18 cellular contexts compared by ENCODE assay signal in the genomic region with DNA sequence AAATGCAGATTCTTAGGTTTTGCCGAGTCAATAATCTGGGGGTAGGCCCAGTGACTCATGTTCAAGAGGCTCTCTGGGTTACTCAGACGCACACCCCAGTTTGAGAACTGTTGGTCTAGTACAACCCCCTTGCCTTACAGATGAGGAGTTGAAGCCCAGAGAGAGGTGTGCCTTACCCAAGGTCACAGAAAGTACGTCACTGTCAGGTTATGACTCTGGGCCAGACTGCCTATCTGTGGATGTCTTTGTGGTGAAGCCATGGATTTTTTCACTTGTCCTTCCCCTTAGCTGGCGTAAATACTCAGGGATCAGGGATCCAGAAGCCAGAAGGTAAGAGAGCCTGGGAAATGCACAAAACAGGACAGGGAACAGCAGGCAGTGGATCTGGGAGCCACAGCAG. TPM values are rescaled to one million over a fixed set of nuclear protein-coding genes. Genes with fewer than 3 reads are reported as not detected.
DNase-seq lines count a peak whose midpoint lies in the region; ATAC-seq and TF ChIP-seq lines count a peak whose summit lies in the region.
"Had no signal": no experiment of that assay in that cellular context is flagged by ENCODE, and none has a peak within 500 bp of the region (broad histone marks: within the 10 kb centered on the region; RNA-seq: fewer than 3 reads in every experiment).

No MANE protein-coding gene starts in this region.

- peaks cover 0 to 15% (median 4%) of the 10 kb centered on the region in 12 donors for H3K4me1 ChIP-seq in heart left ventricle
- H3K4me1 ChIP-seq in left ventricle myocardium inferior = peaks cover 8% of the 10 kb centered on the region
- peaks cover 55% of the 10 kb centered on the region for H3K4me1 ChIP-seq in OCI-LY3 (ENCODE audit: low read length)

- peaks cover 12% of the 10 kb centered on the region for H3K4me1 Mint-ChIP-seq in stimulated activated effector memory CD8-positive, alpha-beta T cell treated with anti-CD3 and anti-CD28 coated beads, Interleukin-12 subunit alpha, Interleukin-12 subunit beta, amount 100 ng/mL, for 72 hours
- peaks cover 8% of the 10 kb centered on the region for H3K4me1 Mint-ChIP-seq in activated CD4-positive, alpha-beta memory T cell treated with anti-CD3 and anti-CD28 coated beads for 36 hours (ENCODE audit: low read depth)
- peaks cover 15% of the 10 kb centered on the region for H3K4me1 Mint-ChIP-seq in mesothelial cell of epicardium

- H3K27ac Mint-ChIP-seq in stimulated activated effector memory CD8-positive, alpha-beta T cell treated with anti-CD3 and anti-CD28 coated beads, Interleukin-12 subunit alpha, Interleukin-12 subunit beta, amount 100 ng/mL, for 72 hours = no peak overlapping the region
- no peak overlapping the region for H3K27ac Mint-ChIP-seq in activated CD4-positive, alpha-beta memory T cell treated with anti-CD3 and anti-CD28 coated beads for 36 hours
- H3K27ac Mint-ChIP-seq in mesothelial cell of epicardium = no peak overlapping the region

- H3K9ac ChIP-seq in OCI-LY3 (ENCODE audit: low read length) = peak overlapping the region; percentile 1; the same call in 1 of the 2 replicates

- POLR2A ChIA-PET in activated CD4-positive, alpha-beta memory T cell treated with anti-CD3 and anti-CD28 coated beads for 36 hours (lab: Charles Lee) = no interaction called here

- H3K36me3 ChIP-seq in heart left ventricle (no peaks in the 10 kb centered on the region), left ventricle myocardium inferior (no peaks in the 10 kb centered on the region), OCI-LY3 (replicated peaks; ENCODE audit: low read depth, low read length) (peaks cover 47% of the 10 kb centered on the region)

- peak; percentile 46 to 79 (median 72) for ATAC-seq in heart left ventricle
- peak; percentile 65 for ATAC-seq in stimulated activated effector memory CD8-positive, alpha-beta T cell treated with anti-CD3 and anti-CD28 coated beads, Interleukin-12 subunit alpha, Interleukin-12 subunit beta, amount 100 ng/mL, for 72 hours
- ATAC-seq: HCT116 had no signal

- H3K9me3 Mint-ChIP-seq in stimulated activated effector memory CD8-positive, alpha-beta T cell treated with anti-CD3 and anti-CD28 coated beads, Interleukin-12 subunit alpha, Interleukin-12 subunit beta, amount 100 ng/mL, for 72 hours = no peaks in the 10 kb centered on the region
- H3K9me3 Mint-ChIP-seq in activated CD4-positive, alpha-beta memory T cell treated with anti-CD3 and anti-CD28 coated beads for 36 hours = no peaks in the 10 kb centered on the region
- H3K9me3 Mint-ChIP-seq in mesothelial cell of epicardium = no peaks in the 10 kb centered on the region

- H3K9me3 ChIP-seq in heart left ventricle (no peaks in the 10 kb centered on the region), left ventricle myocardium inferior (replicated peaks) (no peaks in the 10 kb centered on the region), OCI-LY3 (ENCODE audit: insufficient read depth, low read length) (no peaks in the 10 kb centered on the region)

- H3K36me3 Mint-ChIP-seq in stimulated activated effector memory CD8-positive, alpha-beta T cell treated with anti-CD3 and anti-CD28 coated beads, Interleukin-12 subunit alpha, Interleukin-12 subunit beta, amount 100 ng/mL, for 72 hours = no peaks in the 10 kb centered on the region
- no peaks in the 10 kb centered on the region for H3K36me3 Mint-ChIP-seq in activated CD4-positive, alpha-beta memory T cell treated with anti-CD3 and anti-CD28 coated beads for 36 hours
- no peaks in the 10 kb centered on the region for H3K36me3 Mint-ChIP-seq in mesothelial cell of epicardium

- H3K79me2 ChIP-seq in OCI-LY3 (ENCODE audit: low read length) = peaks cover 58% of the 10 kb centered on the region

- intact Hi-C loops in heart left ventricle (cut with DNase I) = no loop called here
- intact Hi-C loops in left ventricle myocardium inferior (cut with micrococcal nuclease) = no loop called here
- intact Hi-C loops in activated CD4-positive, alpha-beta memory T cell treated with anti-CD3 and anti-CD28 coated beads for 36 hours (cut with micrococcal nuclease) = no loop called here

- peaks cover 0 to 5% (median 0%) of the 10 kb centered on the region in 9 donors for H3K27me3 ChIP-seq in heart left ventricle
- H3K27me3 ChIP-seq in left ventricle myocardium inferior (ENCODE audit: low read depth) = peaks cover 2% of the 10 kb centered on the region
- no peaks in the 10 kb centered on the region for H3K27me3 ChIP-seq in OCI-LY3 (ENCODE audit: low read depth, low read length)

- H3K27me3 Mint-ChIP-seq in activated CD4-positive, alpha-beta memory T cell treated with anti-CD3 and anti-CD28 coated beads for 36 hours = peaks cover 10% of the 10 kb centered on the region
- no peaks in the 10 kb centered on the region for H3K27me3 Mint-ChIP-seq in mesothelial cell of epicardium (ENCODE audit: low read depth)

- H3K4me3 ChIP-seq in heart left ventricle = no peak overlapping the region
- H3K4me3 ChIP-seq in left ventricle myocardium inferior = no peak overlapping the region
- peak overlapping the region; percentile 84 for H3K4me3 ChIP-seq in OCI-LY3 (ENCODE audit: low read length)
- no peak overlapping the region for H3K4me3 ChIP-seq in fibroblast of the aortic adventitia (ENCODE audit: low read depth, low read length)
- H3K4me3 ChIP-seq: PC-9 had no signal

- H2AFZ ChIP-seq in OCI-LY3 (ENCODE audit: low read depth, low read length) = no peak overlapping the region
- H2AFZ ChIP-seq: PC-9 had no signal

- DNase-seq in heart left ventricle (no peak), left ventricle myocardium inferior (no peak), fibroblast of the aortic adventitia (ENCODE audit: low read depth) (peak; percentile 20), cerebellar cortex (ENCODE audit: low spot score) (no peak), mesothelial cell of epicardium (ENCODE audit: low spot score in 2 of 2, unreplicated experiment in 2 of 2) (no peak)
- no peak for DNase-seq in stimulated activated effector memory CD8-positive, alpha-beta T cell treated with anti-CD3 and anti-CD28 coated beads, Interleukin-12 subunit alpha, Interleukin-12 subunit beta, amount 100 ng/mL, for 72 hours (ENCODE audit: low spot score in 2 of 2)
- no peak for DNase-seq in activated CD4-positive, alpha-beta memory T cell treated with anti-CD3 and anti-CD28 coated beads for 36 hours
- DNase-seq: C1 segment of cervical spinal cord, DND-41, KBM-7, MV-4-11, NCI-H1436, NCI-H2081, NCI-H510A, NCI-H774, PC-9 had no signal

- H4K20me1 ChIP-seq in OCI-LY3 (ENCODE audit: insufficient read depth, low read length) = peaks cover 31% of the 10 kb centered on the region

- TF ChIP-seq CTCF in heart left ventricle (IDR thresholded peaks at IDR 0.05) (no peak), left ventricle myocardium inferior (IDR thresholded peaks at IDR 0.05; ENCODE audit: borderline replicate concordance) (no peak), OCI-LY3 (IDR thresholded peaks at IDR 0.05; ENCODE audit: low read depth, low read length) (no peak), fibroblast of the aortic adventitia (IDR thresholded peaks at IDR 0.05; ENCODE audit: insufficient read depth, low read length) (no peak), mesothelial cell of epicardium (IDR thresholded peaks at IDR 0.05; ENCODE audit: unreplicated experiment) (no peak)

- no peak for TF ChIP-seq POLR2A in heart left ventricle (IDR thresholded peaks at IDR 0.05)

- 64 to 80% (median 71%) methylated on average over 4 of the region's 4 CpGs for whole genome bisulfite sequencing in heart left ventricle, 4 donors

- H3K4me2 ChIP-seq in OCI-LY3 (ENCODE audit: low read length) = peak overlapping the region; percentile 85
- H3K4me2 ChIP-seq: PC-9 had no signal

- no peak overlapping the region for H3K4me3 Mint-ChIP-seq in stimulated activated effector memory CD8-positive, alpha-beta T cell treated with anti-CD3 and anti-CD28 coated beads, Interleukin-12 subunit alpha, Interleukin-12 subunit beta, amount 100 ng/mL, for 72 hours
- no peak overlapping the region for H3K4me3 Mint-ChIP-seq in activated CD4-positive, alpha-beta memory T cell treated with anti-CD3 and anti-CD28 coated beads for 36 hours
- no peak overlapping the region for H3K4me3 Mint-ChIP-seq in mesothelial cell of epicardium

- CTCF ChIA-PET in activated CD4-positive, alpha-beta memory T cell treated with anti-CD3 and anti-CD28 coated beads for 36 hours (lab: Charles Lee) = no interaction called here

- H3K27ac ChIP-seq in heart left ventricle = peak overlapping the region in 1 of 12 donors; percentile 19
- H3K27ac ChIP-seq in left ventricle myocardium inferior (replicated peaks) = no peak overlapping the region
- 0 out of 2 replicates have a peak overlapping the region, but pooled peaks have one; percentile 90 for H3K27ac ChIP-seq in OCI-LY3 (ENCODE audit: low read length)
- H3K27ac ChIP-seq: PC-9 had no signal

RNA-seq across cellular contexts. Expression of a gene that starts 25.2 kb away (rescaled TPM):
- total RNA-seq in heart left ventricle (10 to 100 TPM in 8 of 9 donors, 1 to 10 TPM in 1; 7.2 to 28.6 (median 19.5) TPM), left ventricle myocardium inferior (22.9 TPM), fibroblast of the aortic adventitia (ENCODE audit: low replicate concordance) (3.4 and 7.8 TPM in 2 replicates), mesothelial cell of epicardium (45.3 to 46.8 TPM (median 45.5 TPM) in 3 replicates)
- 10 to 100 TPM in 1 of 2 donors, 1 to 10 TPM in 1; 5.8 to 18.5 TPM for polyA plus RNA-seq in heart left ventricle
- total RNA-seq in activated CD4-positive, alpha-beta memory T cell treated with anti-CD3 and anti-CD28 coated beads for 36 hours = 1 to 10 TPM; 2.0 to 2.4 TPM
